Comparison of ENCODE assay signal across 1 cellular context in the genomic region with DNA sequence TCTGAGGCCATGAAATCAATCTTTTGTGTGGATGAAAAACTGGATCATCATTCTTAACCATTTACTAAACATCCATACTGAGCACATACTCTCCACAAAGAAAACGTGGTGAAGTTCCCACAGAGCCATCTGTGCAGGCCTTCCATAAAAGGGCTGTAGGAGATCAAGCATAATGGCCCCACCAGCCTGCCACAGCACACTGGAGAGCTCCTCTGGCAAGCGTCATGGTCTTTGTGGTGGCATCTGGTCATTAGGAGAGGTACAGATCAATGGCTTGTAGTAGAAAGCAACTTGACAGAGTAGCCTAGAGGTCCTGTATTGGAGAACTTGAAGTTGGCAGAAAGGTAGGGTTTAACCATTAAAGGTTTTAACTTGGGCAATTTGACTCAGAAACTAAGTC.
TF ChIP-seq lines count a peak whose summit lies in the region.

No MANE protein-coding gene starts in this region.

TF ChIP-seq in HepG2, 621 proteins besides CTCF, POLR2A, EP300 and RAD21 (continued from another document):
- TF ChIP-seq, protein P1, sequence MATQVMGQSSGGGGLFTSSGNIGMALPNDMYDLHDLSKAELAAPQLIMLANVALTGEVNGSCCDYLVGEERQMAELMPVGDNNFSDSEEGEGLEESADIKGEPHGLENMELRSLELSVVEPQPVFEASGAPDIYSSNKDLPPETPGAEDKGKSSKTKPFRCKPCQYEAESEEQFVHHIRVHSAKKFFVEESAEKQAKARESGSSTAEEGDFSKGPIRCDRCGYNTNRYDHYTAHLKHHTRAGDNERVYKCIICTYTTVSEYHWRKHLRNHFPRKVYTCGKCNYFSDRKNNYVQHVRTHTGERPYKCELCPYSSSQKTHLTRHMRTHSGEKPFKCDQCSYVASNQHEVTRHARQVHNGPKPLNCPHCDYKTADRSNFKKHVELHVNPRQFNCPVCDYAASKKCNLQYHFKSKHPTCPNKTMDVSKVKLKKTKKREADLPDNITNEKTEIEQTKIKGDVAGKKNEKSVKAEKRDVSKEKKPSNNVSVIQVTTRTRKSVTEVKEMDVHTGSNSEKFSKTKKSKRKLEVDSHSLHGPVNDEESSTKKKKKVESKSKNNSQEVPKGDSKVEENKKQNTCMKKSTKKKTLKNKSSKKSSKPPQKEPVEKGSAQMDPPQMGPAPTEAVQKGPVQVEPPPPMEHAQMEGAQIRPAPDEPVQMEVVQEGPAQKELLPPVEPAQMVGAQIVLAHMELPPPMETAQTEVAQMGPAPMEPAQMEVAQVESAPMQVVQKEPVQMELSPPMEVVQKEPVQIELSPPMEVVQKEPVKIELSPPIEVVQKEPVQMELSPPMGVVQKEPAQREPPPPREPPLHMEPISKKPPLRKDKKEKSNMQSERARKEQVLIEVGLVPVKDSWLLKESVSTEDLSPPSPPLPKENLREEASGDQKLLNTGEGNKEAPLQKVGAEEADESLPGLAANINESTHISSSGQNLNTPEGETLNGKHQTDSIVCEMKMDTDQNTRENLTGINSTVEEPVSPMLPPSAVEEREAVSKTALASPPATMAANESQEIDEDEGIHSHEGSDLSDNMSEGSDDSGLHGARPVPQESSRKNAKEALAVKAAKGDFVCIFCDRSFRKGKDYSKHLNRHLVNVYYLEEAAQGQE (IDR thresholded peaks at IDR 0.05; ENCODE audit: borderline replicate concordance in 1 of 2, low read depth in 1 of 2, low read length in 2 of 2), result peak in 1 of 2 experiments; percentile 52; a peak in 1 of 4 replicates
